Comparison of ENCODE assay signal across 11 cellular contexts in genomic region chr1:228142616-228143203, GRCh38. TPM values are rescaled to one million over a fixed set of nuclear protein-coding genes. Genes with fewer than 3 reads are reported as not detected.
A peak's percentile ranks its signal among the peaks of the same experiment; 100 is the strongest.
DNase-seq lines count a peak whose midpoint lies in the region; ATAC-seq, FAIRE-seq and TF ChIP-seq lines count a peak whose summit lies in the region.
"Had no signal": no experiment of that assay in that cellular context is flagged by ENCODE, and none has a peak within 500 bp of the region (broad histone marks: within the 10 kb centered on the region; RNA-seq: fewer than 3 reads in every experiment).

No MANE protein-coding gene starts in this region.

- POLR2A ChIA-PET in naive thymus-derived CD4-positive, alpha-beta T cell (lab: Charles Lee) = interaction anchor here (1.0 to 3.0 kb wide), 3 partner anchors 20 to 61 kb away, joined by 3 to 29 read pairs (median 4); partner anchors contain the start of gene IBA57

- TF ChIP-seq CTCF in astrocyte (IDR thresholded peaks at IDR 0.05; ENCODE audit: insufficient read depth, low read depth, low read length) = no peak
- no peak for TF ChIP-seq CTCF in upper lobe of right lung (IDR thresholded peaks at IDR 0.05)
- no peak for TF ChIP-seq CTCF in GM10266 (IDR thresholded peaks at IDR 0.05; ENCODE audit: control insufficient read depth, insufficient read depth, low read depth, missing control alignments)
- TF ChIP-seq CTCF in kidney (IDR thresholded peaks at IDR 0.05; ENCODE audit: borderline replicate concordance, extremely low read depth, insufficient read depth) = no peak

- H3K4me3 ChIP-seq in astrocyte (ENCODE audit: insufficient read depth, low read depth, low read length) (no peak overlapping the region), upper lobe of right lung (peak overlapping the region; percentile 97), kidney (ENCODE audit: low read length in 2 of 2) (peak overlapping the region in 1 of 2 donors; percentile 86)
- peak overlapping the region; percentile 87 for H3K4me3 ChIP-seq in naive thymus-derived CD4-positive, alpha-beta T cell (ENCODE audit: low read length)

- H3K27ac Mint-ChIP-seq in activated naive CD4-positive, alpha-beta T cell treated with anti-CD3 and anti-CD28 coated beads, Interleukin-2, amount 10 ng/mL, durations not matched to agents 7 days and 5 days = peak overlapping the region; percentile 98
- H3K27ac Mint-ChIP-seq in astrocyte (ENCODE audit: unreplicated experiment) = peak overlapping the region; percentile 47
- peak overlapping the region in 7 of 9 donors; percentile 66 to 99 (median 80) for H3K27ac Mint-ChIP-seq in naive thymus-derived CD4-positive, alpha-beta T cell

- FAIRE-seq in astrocyte (lab: Jason Lieb, UNC) (no peak), urothelium cell line (lab: Jason Lieb, UNC) (no peak), kidney (lab: Jason Lieb, UNC) (no peak)

- H3K4me1 Mint-ChIP-seq in activated naive CD4-positive, alpha-beta T cell treated with anti-CD3 and anti-CD28 coated beads, Interleukin-2, amount 10 ng/mL, durations not matched to agents 7 days and 5 days = peaks cover 40% of the 10 kb centered on the region
- H3K4me1 Mint-ChIP-seq in astrocyte (ENCODE audit: low read depth, unreplicated experiment) = peaks cover 20% of the 10 kb centered on the region
- H3K4me1 Mint-ChIP-seq in naive thymus-derived CD4-positive, alpha-beta T cell = peaks cover 23 to 48% (median 32%) of the 10 kb centered on the region in 7 donors

- H3K27me3 Mint-ChIP-seq in activated naive CD4-positive, alpha-beta T cell treated with anti-CD3 and anti-CD28 coated beads, Interleukin-2, amount 10 ng/mL, durations not matched to agents 7 days and 5 days = peaks cover 5% of the 10 kb centered on the region
- H3K27me3 Mint-ChIP-seq in astrocyte (ENCODE audit: low read depth, unreplicated experiment) = no peaks in the 10 kb centered on the region
- no peaks in the 10 kb centered on the region for H3K27me3 Mint-ChIP-seq in naive thymus-derived CD4-positive, alpha-beta T cell

- H3K27ac ChIP-seq in astrocyte (ENCODE audit: low read depth, low read length) (no peak overlapping the region), upper lobe of right lung (peak overlapping the region; percentile 96), kidney (ENCODE audit: low read depth in 2 of 2, low read length in 2 of 2) (no peak overlapping the region)
- H3K27ac ChIP-seq in naive thymus-derived CD4-positive, alpha-beta T cell (ENCODE audit: low read depth, low read length) = no peak overlapping the region

- H3K4me1 ChIP-seq in astrocyte (ENCODE audit: insufficient read depth, low read length) = peaks cover 20% of the 10 kb centered on the region
- H3K4me1 ChIP-seq in naive thymus-derived CD4-positive, alpha-beta T cell (ENCODE audit: control insufficient read depth in 2 of 2, insufficient read depth in 2 of 2, low read length in 2 of 2) = peaks cover 36 to 45% of the 10 kb centered on the region in 2 donors
- peaks cover 35% of the 10 kb centered on the region for H3K4me1 ChIP-seq in upper lobe of right lung
- peaks cover 20 to 32% of the 10 kb centered on the region in 2 donors for H3K4me1 ChIP-seq in kidney (ENCODE audit: control insufficient read depth in 1 of 2, insufficient read depth in 1 of 2, low read depth in 1 of 2, low read length in 2 of 2)

- H3K36me3 ChIP-seq in astrocyte (ENCODE audit: insufficient read depth, low read length) = peaks cover 4% of the 10 kb centered on the region
- H3K36me3 ChIP-seq in naive thymus-derived CD4-positive, alpha-beta T cell (ENCODE audit: control insufficient read depth in 2 of 3, insufficient read depth in 3 of 3, low read length in 3 of 3) = peaks cover 0 to 41% (median 5%) of the 10 kb centered on the region in 3 experiments
- H3K36me3 ChIP-seq in upper lobe of right lung = peaks cover 21% of the 10 kb centered on the region
- H3K36me3 ChIP-seq in kidney (ENCODE audit: control insufficient read depth in 1 of 2, insufficient read depth in 2 of 2, low read length in 2 of 2) = peaks cover 0 to 6% of the 10 kb centered on the region in 2 donors

- no peak for DNase-seq in activated naive CD4-positive, alpha-beta T cell treated with anti-CD3 and anti-CD28 coated beads, Interleukin-2, amount 10 ng/mL, durations not matched to agents 7 days and 5 days
- DNase-seq in activated naive CD4-positive, alpha-beta T cell (lab: John Stamatoyannopoulos, UW) = no peak
- DNase-seq in astrocyte (ENCODE audit: low read depth) = no peak
- no peak for DNase-seq in naive thymus-derived CD4-positive, alpha-beta T cell
- DNase-seq in upper lobe of right lung = no peak
- DNase-seq in urothelium cell line (ENCODE audit: low spot score) = no peak
- no peak for DNase-seq in GM10266 (ENCODE audit: extremely low spot score)
- DNase-seq in kidney = no peak
- DNase-seq: activated effector memory CD4-positive, alpha-beta T cell treated with Interleukin-2 at 50 U/mL for 16 hours; C1 segment of cervical spinal cord; KBM-7 had no signal

- intact Hi-C loops in naive thymus-derived CD4-positive, alpha-beta T cell (cut with micrococcal nuclease) = loop anchor here in 1 of 2 donors (5.0 to 10.0 kb wide), 2 partner anchors 1202 to 1735 kb away; partner anchors contain the start of genes CCSAP and PARP1
- intact Hi-C loops in upper lobe of right lung (cut with DNase I) = no loop called here
- intact Hi-C loops in kidney (cut with DNase I) = no loop called here

- H3K9me3 Mint-ChIP-seq in activated naive CD4-positive, alpha-beta T cell treated with anti-CD3 and anti-CD28 coated beads, Interleukin-2, amount 10 ng/mL, durations not matched to agents 7 days and 5 days = no peaks in the 10 kb centered on the region
- peaks cover 2% of the 10 kb centered on the region for H3K9me3 Mint-ChIP-seq in astrocyte (ENCODE audit: unreplicated experiment)
- H3K9me3 Mint-ChIP-seq in naive thymus-derived CD4-positive, alpha-beta T cell = peaks cover 0 to 5% (median 0%) of the 10 kb centered on the region in 11 donors

- H3K27me3 ChIP-seq in astrocyte (ENCODE audit: insufficient read depth, low read length) = no peaks in the 10 kb centered on the region
- no peaks in the 10 kb centered on the region for H3K27me3 ChIP-seq in naive thymus-derived CD4-positive, alpha-beta T cell (ENCODE audit: control insufficient read depth in 2 of 2, insufficient read depth in 2 of 2, low read length in 2 of 2)
- no peaks in the 10 kb centered on the region for H3K27me3 ChIP-seq in upper lobe of right lung

- peaks cover 76% of the 10 kb centered on the region for H3K79me2 ChIP-seq in astrocyte (ENCODE audit: insufficient read depth, low read length)

- ATAC-seq in naive thymus-derived CD4-positive, alpha-beta T cell = no peak
- no peak for ATAC-seq in upper lobe of right lung

- peaks cover 29% of the 10 kb centered on the region for H3K36me3 Mint-ChIP-seq in activated naive CD4-positive, alpha-beta T cell treated with anti-CD3 and anti-CD28 coated beads, Interleukin-2, amount 10 ng/mL, durations not matched to agents 7 days and 5 days
- peaks cover 3% of the 10 kb centered on the region for H3K36me3 Mint-ChIP-seq in astrocyte (ENCODE audit: low read depth, unreplicated experiment)
- H3K36me3 Mint-ChIP-seq in naive thymus-derived CD4-positive, alpha-beta T cell = peaks cover 0 to 11% (median 0%) of the 10 kb centered on the region in 5 donors

- no peak overlapping the region for H2AFZ ChIP-seq in astrocyte (ENCODE audit: low read depth, low read length)

- CTCF ChIA-PET in activated naive CD4-positive, alpha-beta T cell treated with anti-CD3 and anti-CD28 coated beads, Interleukin-2, amount 10 ng/mL, durations not matched to agents 7 days and 5 days (lab: Charles Lee) = interaction anchor here (1.1 kb wide), 1 partner anchor 23 kb away, joined by 3 read pairs; the partner anchor contains the start of gene IBA57
- CTCF ChIA-PET in naive thymus-derived CD4-positive, alpha-beta T cell (lab: Charles Lee) = interaction anchor here (0.6 to 2.6 kb wide), 2 partner anchors 12 to 24 kb away, joined by 3 to 8 read pairs; no protein-coding TSS in a partner anchor

- peak overlapping the region; percentile 98 for H3K4me3 Mint-ChIP-seq in activated naive CD4-positive, alpha-beta T cell treated with anti-CD3 and anti-CD28 coated beads, Interleukin-2, amount 10 ng/mL, durations not matched to agents 7 days and 5 days
- peak overlapping the region; percentile 60 for H3K4me3 Mint-ChIP-seq in astrocyte (ENCODE audit: unreplicated experiment)
- peak overlapping the region; percentile 26 to 99 (median 95) for H3K4me3 Mint-ChIP-seq in naive thymus-derived CD4-positive, alpha-beta T cell

- H3K9me3 ChIP-seq in astrocyte (ENCODE audit: insufficient read depth, low read depth, low read length) (no peaks in the 10 kb centered on the region), upper lobe of right lung (no peaks in the 10 kb centered on the region), kidney (ENCODE audit: control insufficient read depth in 1 of 2, low read length in 2 of 2) (no peaks in the 10 kb centered on the region)
- no peaks in the 10 kb centered on the region for H3K9me3 ChIP-seq in naive thymus-derived CD4-positive, alpha-beta T cell (ENCODE audit: control insufficient read depth in 2 of 3, low read length in 3 of 3)

- H3K4me2 ChIP-seq in astrocyte (ENCODE audit: low read length) = peak overlapping the region; percentile 95

- peaks cover 71% of the 10 kb centered on the region for H4K20me1 ChIP-seq in astrocyte (ENCODE audit: insufficient read depth, low read length)

- H3K9ac ChIP-seq in astrocyte (ENCODE audit: low read length) (no peak overlapping the region), kidney (ENCODE audit: low read length in 2 of 2) (peak overlapping the region in 1 of 2 donors; percentile 34)

RNA-seq across cellular contexts. Expression of gene GUK1, which starts 2.6 kb away (rescaled TPM):
- total RNA-seq in astrocyte (214 and 217 TPM in 2 replicates), upper lobe of right lung (203 TPM), kidney (221 TPM)
- 100 to 1,000 TPM; 145 to 309 (median 279) TPM for total RNA-seq in naive thymus-derived CD4-positive, alpha-beta T cell
- 100 to 1,000 TPM; 278 to 315 TPM for polyA plus RNA-seq in naive thymus-derived CD4-positive, alpha-beta T cell
- polyA plus RNA-seq in kidney (ENCODE audit: insufficient read depth, low read depth, low replicate concordance) = 410 TPM

RNA-seq across cellular contexts. Expression of gene GJC2, which starts 7.0 kb away (rescaled TPM):
- total RNA-seq in astrocyte (1.1 and 1.4 TPM in 2 replicates), upper lobe of right lung (6.9 TPM), kidney (6.0 TPM)
- total RNA-seq in naive thymus-derived CD4-positive, alpha-beta T cell = 1 to 10 TPM in 2 of 5 experiments, under 1 TPM in 3; 0.70 to 3.3 (median 0.94) TPM
- polyA plus RNA-seq in naive thymus-derived CD4-positive, alpha-beta T cell = not detected
- polyA plus RNA-seq in kidney (ENCODE audit: insufficient read depth, low read depth, low replicate concordance) = 0.73 TPM

RNA-seq across cellular contexts. Expression of gene IBA57, which starts 22.9 kb away (rescaled TPM):
- total RNA-seq in astrocyte = 3.8 and 4.9 TPM in 2 replicates
- 10 to 100 TPM in 4 of 5 experiments, 1 to 10 TPM in 1; 9.3 to 17.1 (median 10.9) TPM for total RNA-seq in naive thymus-derived CD4-positive, alpha-beta T cell
- polyA plus RNA-seq in naive thymus-derived CD4-positive, alpha-beta T cell = 1 to 10 TPM; 5.4 to 5.6 TPM
- 13.0 TPM for total RNA-seq in upper lobe of right lung
- total RNA-seq in kidney = 13.0 TPM
- 4.7 TPM for polyA plus RNA-seq in kidney (ENCODE audit: insufficient read depth, low read depth, low replicate concordance)

RNA-seq across cellular contexts. Expression of gene MRPL55, which starts 33.6 kb away (rescaled TPM):
- total RNA-seq in astrocyte (50.8 and 53.3 TPM in 2 replicates), upper lobe of right lung (39.9 TPM), kidney (37.8 TPM)
- 10 to 100 TPM; 34.3 to 79.3 (median 65.2) TPM for total RNA-seq in naive thymus-derived CD4-positive, alpha-beta T cell
- polyA plus RNA-seq in naive thymus-derived CD4-positive, alpha-beta T cell = 100 to 1,000 TPM; 132 to 149 TPM
- polyA plus RNA-seq in kidney (ENCODE audit: insufficient read depth, low read depth, low replicate concordance) = 141 TPM

RNA-seq across cellular contexts. Expression of gene C1orf35, which starts 39.6 kb away (rescaled TPM):
- total RNA-seq in astrocyte (19.8 and 21.8 TPM in 2 replicates), upper lobe of right lung (12.5 TPM), kidney (17.4 TPM)
- total RNA-seq in naive thymus-derived CD4-positive, alpha-beta T cell = 10 to 100 TPM; 16.8 to 31.8 (median 27.8) TPM
- polyA plus RNA-seq in naive thymus-derived CD4-positive, alpha-beta T cell = 10 to 100 TPM; 21.9 to 33.0 TPM
- 17.6 TPM for polyA plus RNA-seq in kidney (ENCODE audit: insufficient read depth, low read depth, low replicate concordance)

Comparison
In these comparisons a context has a peak if more than half of its experiments do, and no peak if none do; other contexts are left out.
1. H3K27ac Mint-ChIP-seq: peak in every context shown above with its lines; median percentile 98 in activated naive CD4-positive, alpha-beta T cell treated with anti-CD3 and anti-CD28 coated beads, Interleukin-2, amount 10 ng/mL, durations not matched to agents 7 days and 5 days; 80 in naive thymus-derived CD4-positive, alpha-beta T cell; 47 in astrocyte.